ENCODE assay signal across 18 cellular contexts in the genomic region with DNA sequence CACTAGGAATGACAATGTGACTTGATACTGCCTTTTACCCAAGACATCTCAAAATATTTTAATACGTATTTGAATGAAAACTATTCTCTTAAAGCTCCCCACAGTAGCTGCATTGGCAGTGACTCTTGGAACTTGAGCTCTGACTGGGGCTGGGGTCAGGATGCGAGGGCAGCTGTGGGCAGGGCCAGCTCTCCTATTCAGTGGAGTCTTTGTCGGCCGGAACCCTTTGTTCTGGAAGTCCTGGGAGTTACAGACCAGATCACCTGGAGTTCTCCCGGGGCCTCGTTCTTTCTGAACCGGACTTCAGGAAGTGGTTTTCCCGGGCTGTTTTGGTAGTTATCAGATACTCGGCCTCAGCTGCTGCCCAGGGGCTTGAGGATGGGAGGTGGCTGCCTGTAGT.
DNase-seq lines count a peak whose midpoint lies in the region; ATAC-seq, FAIRE-seq and TF ChIP-seq lines count a peak whose summit lies in the region.
"Had no signal": no experiment of that assay in that cellular context is flagged by ENCODE, and none has a peak within 500 bp of the region (broad histone marks: within the 10 kb centered on the region; RNA-seq: fewer than 3 reads in every experiment).

No MANE protein-coding gene starts in this region.

- H3K27ac Mint-ChIP-seq in neural progenitor cell: peak overlapping the region; percentile 98

- 0% methylated on average over 6 of the region's 9 CpGs for WGBS in HepG2 (ENCODE audit: low lambda C conversion rate)
- WGBS in right lobe of liver (ENCODE audit: insufficient coverage, low coverage, low lambda C conversion rate, missing lambda C conversion rate): 57% methylated on average over 5 of the region's 9 CpGs
- WGBS in mesendoderm (ENCODE audit: extremely low coverage, insufficient coverage, low lambda C conversion rate): no CpG with 5 or more reads among the region's 9 CpGs

- H3K79me2 ChIP-seq in HepG2 (ENCODE audit: insufficient read depth, low read length) (no peaks in the 10 kb centered on the region), neural progenitor cell (ENCODE audit: low read depth) (no peaks in the 10 kb centered on the region), mesendoderm (ENCODE audit: control insufficient read depth, insufficient read depth, low read length) (no peaks in the 10 kb centered on the region)

- TF ChIP-seq POLR2A in HepG2 (IDR thresholded peaks at IDR 0.05; ENCODE audit: insufficient read depth in 1 of 2, low read depth in 2 of 2, low read length in 2 of 2) (no peak), right lobe of liver (IDR thresholded peaks at IDR 0.05) (no peak), GM12892 (IDR thresholded peaks at IDR 0.05; ENCODE audit: low read depth, low read length) (no peak)

- POLR2A ChIA-PET in HepG2 (lab: Yijun Ruan, JAX): interaction anchor here (0.9 kb wide), 1 partner anchor 14 kb away, joined by 3 read pairs; no protein-coding TSS in a partner anchor

- in situ Hi-C loops in HepG2 (cut with HindIII; ENCODE audit: extremely low pct_ligation_motif_present, low pct_unique_long_range_greater_than_20kb): no loop called here

- no peak overlapping the region for H3K18ac ChIP-seq in mesendoderm (ENCODE audit: low read length)

- FAIRE-seq in HepG2 (lab: Jason Lieb, UNC) (peak; percentile 39), GM12892 (lab: Jason Lieb, UNC) (no peak)
- FAIRE-seq: G401.6 had no signal

- H3K27me3 Mint-ChIP-seq in neural progenitor cell (ENCODE audit: insufficient read depth, low read depth): peaks cover 23% of the 10 kb centered on the region

- H4K5ac ChIP-seq in mesendoderm (ENCODE audit: low read length): no peak overlapping the region

- CTCF ChIA-PET in HepG2 (lab: Yijun Ruan, JAX; ENCODE audit: low intra/inter-chr PET ratio, low total read pairs): no interaction called here

- TF ChIP-seq EP300 in HepG2 (IDR thresholded peaks at IDR 0.05; ENCODE audit: low read depth in 2 of 2, low read length in 2 of 2) (peak in 1 of 2 experiments; percentile 60; a peak in 1 of 4 replicates), HepG2 (CRISPR knock-in tag; IDR thresholded peaks at IDR 0.05; ENCODE audit: borderline replicate concordance) (no peak)

- no peak overlapping the region for H2AK5ac ChIP-seq in mesendoderm (ENCODE audit: low read length)

- peaks cover 8% of the 10 kb centered on the region for H3F3A ChIP-seq in neural progenitor cell (ENCODE audit: low read depth)

- no peak overlapping the region for H3K4me3 ChIP-seq in HepG2 (replicated peaks in 1 of 3; ENCODE audit: insufficient read depth in 1 of 3, low read depth in 2 of 3, low read length in 3 of 3)
- no peak overlapping the region for H3K4me3 ChIP-seq in right lobe of liver
- no peak overlapping the region for H3K4me3 ChIP-seq in neural progenitor cell
- no peak overlapping the region for H3K4me3 ChIP-seq in ascending aorta
- H3K4me3 ChIP-seq in mesendoderm (ENCODE audit: low read length): no peak overlapping the region
- H3K4me3 ChIP-seq: GM23248 had no signal

- H4K20me1 ChIP-seq in HepG2 (ENCODE audit: insufficient read depth, low read length) (no peaks in the 10 kb centered on the region), neural progenitor cell (ENCODE audit: low read depth) (no peaks in the 10 kb centered on the region)

- no peak overlapping the region for H2BK120ac ChIP-seq in mesendoderm (ENCODE audit: low read depth, low read length)

- ATAC-seq in HepG2: peak; percentile 97
- ATAC-seq in right lobe of liver: no peak
- ATAC-seq: Panc1 had no signal

- H2AFZ ChIP-seq in HepG2 (ENCODE audit: low read length) (no peak overlapping the region), neural progenitor cell (replicated peaks) (no peak overlapping the region)
- H2AFZ ChIP-seq: GM23248 had no signal

- H4K8ac ChIP-seq in mesendoderm (ENCODE audit: low read depth, low read length): no peak overlapping the region

- TF ChIP-seq CTCF in HepG2 (CRISPR knock-in tag; IDR thresholded peaks at IDR 0.05): peak; percentile 12; the same call in 1 of the 2 replicates
- TF ChIP-seq CTCF in right lobe of liver (IDR thresholded peaks at IDR 0.05): no peak
- no peak for TF ChIP-seq CTCF in neural progenitor cell (IDR thresholded peaks at IDR 0.05)
- TF ChIP-seq CTCF in ascending aorta (IDR thresholded peaks at IDR 0.05): no peak

- no peak overlapping the region for H2BK15ac ChIP-seq in mesendoderm (replicated peaks; ENCODE audit: low read depth)

- DNase-seq in HepG2 (ENCODE audit: low spot score) (peak; percentile 95), right lobe of liver (no peak), dermis blood vessel endothelial cell (peak; percentile 27), neural progenitor cell (ENCODE audit: low spot score) (peak; percentile 53), GM12892 (ENCODE audit: insufficient read length) (no peak), NCI-H1048 (lab: John Stamatoyannopoulos, UW) (no peak), ascending aorta (ENCODE audit: low spot score in 2 of 2) (no peak), mesendoderm (no peak)
- DNase-seq: DMS79 treated with DMSO at 0.1 percent for 48 hours, GM23248, NCI-H146, NCI-H2081 treated with DMSO at 0.1 percent for 48 hours, NCI-H510A, NCI-H82, Right ventricle myocardium superior had no signal

- TF ChIP-seq RAD21 in HepG2 (CRISPR knock-in tag; IDR thresholded peaks at IDR 0.05): peak; percentile 33; the same call in 1 of the 2 replicates

- H3K27ac ChIP-seq in HepG2 (ENCODE audit: extremely low read length, insufficient read depth, low read length) (peak overlapping the region; percentile 67), right lobe of liver (no peak overlapping the region), neural progenitor cell (no peak overlapping the region), ascending aorta (no peak overlapping the region), mesendoderm (ENCODE audit: low read depth, low read length) (no peak overlapping the region)
- H3K27ac ChIP-seq: GM23248, KMS-11 had no signal

- H3K4me2 ChIP-seq in HepG2 (ENCODE audit: low read depth, low read length): peak overlapping the region; percentile 54
- peak overlapping the region; percentile 31 for H3K4me2 ChIP-seq in neural progenitor cell
- H3K4me2 ChIP-seq in mesendoderm (ENCODE audit: low read length): no peak overlapping the region
- H3K4me2 ChIP-seq: KMS-11 had no signal

- H2BK5ac ChIP-seq in mesendoderm (ENCODE audit: low read length): no peak overlapping the region

- no peaks in the 10 kb centered on the region for H3K79me1 ChIP-seq in mesendoderm (ENCODE audit: low read length)

- peak overlapping the region; percentile 30; the same call in 1 of the 2 replicates for H3K9ac ChIP-seq in HepG2 (ENCODE audit: insufficient read depth, low read depth, low read length)
- H3K9ac ChIP-seq in neural progenitor cell: no peak overlapping the region
- no peak overlapping the region for H3K9ac ChIP-seq in mesendoderm (ENCODE audit: low read length)
- H3K9ac ChIP-seq: GM23248, KMS-11 had no signal

- peaks cover 64% of the 10 kb centered on the region for H3K4me1 Mint-ChIP-seq in neural progenitor cell

- no peak overlapping the region for H3K23ac ChIP-seq in mesendoderm (ENCODE audit: low read length)

- no peaks in the 10 kb centered on the region for H3K9me3 Mint-ChIP-seq in neural progenitor cell

- intact Hi-C loops in HepG2 (cut with micrococcal nuclease; ENCODE audit: unreplicated experiment) (no loop called here), right lobe of liver (cut with DNase I) (no loop called here), ascending aorta (cut with DNase I) (no loop called here)

- no peaks in the 10 kb centered on the region for H3K36me3 Mint-ChIP-seq in neural progenitor cell

- H3K4me1 ChIP-seq in HepG2 (ENCODE audit: insufficient read depth, low read length) (peaks cover 52% of the 10 kb centered on the region), right lobe of liver (no peaks in the 10 kb centered on the region), neural progenitor cell (peaks cover 27% of the 10 kb centered on the region), ascending aorta (no peaks in the 10 kb centered on the region), mesendoderm (ENCODE audit: control insufficient read depth, low read depth, low read length) (no peaks in the 10 kb centered on the region)

- no peak overlapping the region for H3K4ac ChIP-seq in mesendoderm (ENCODE audit: low read depth, low read length)

- BruUV-seq in HepG2 (replicated peaks; lab: Mats Ljungman, UMichigan): no TSS peak

- no peaks in the 10 kb centered on the region for H3K27me3 ChIP-seq in HepG2 (ENCODE audit: control insufficient read depth in 1 of 2, insufficient read depth in 2 of 2, low read length in 2 of 2)
- no peaks in the 10 kb centered on the region for H3K27me3 ChIP-seq in right lobe of liver
- no peaks in the 10 kb centered on the region for H3K27me3 ChIP-seq in neural progenitor cell
- H3K27me3 ChIP-seq in ascending aorta: no peaks in the 10 kb centered on the region
- H3K27me3 ChIP-seq in mesendoderm (ENCODE audit: insufficient read depth, low read length, poor library complexity): no peaks in the 10 kb centered on the region

- H3K9me3 ChIP-seq in HepG2 (ENCODE audit: low read length) (no peaks in the 10 kb centered on the region), right lobe of liver (no peaks in the 10 kb centered on the region), neural progenitor cell (ENCODE audit: low read depth) (no peaks in the 10 kb centered on the region), ascending aorta (no peaks in the 10 kb centered on the region)

- no peak overlapping the region for H3K56ac ChIP-seq in mesendoderm (ENCODE audit: low read length)

- H3K36me3 ChIP-seq in HepG2 (replicated peaks in 1 of 2; ENCODE audit: control insufficient read depth in 1 of 2, insufficient read depth in 2 of 2, low read length in 2 of 2) (no peaks in the 10 kb centered on the region), right lobe of liver (no peaks in the 10 kb centered on the region), neural progenitor cell (no peaks in the 10 kb centered on the region), ascending aorta (no peaks in the 10 kb centered on the region), mesendoderm (ENCODE audit: control insufficient read depth, insufficient read depth, low read length) (no peaks in the 10 kb centered on the region)

- peak overlapping the region; percentile 70 for H3K4me3 Mint-ChIP-seq in neural progenitor cell

Comparison
In these comparisons a context has a peak if more than half of its experiments do, and no peak if none do; other contexts are left out.
1. DNase-seq: peak in HepG2 (single experiment), dermis blood vessel endothelial cell (single experiment) and neural progenitor cell (single experiment); none in right lobe of liver (0 of 3), GM12892 (single experiment), NCI-H1048 (single experiment), ascending aorta (0 of 2) and mesendoderm (single experiment).